ENCODE assay signal across 2 cellular contexts in the genomic region with DNA sequence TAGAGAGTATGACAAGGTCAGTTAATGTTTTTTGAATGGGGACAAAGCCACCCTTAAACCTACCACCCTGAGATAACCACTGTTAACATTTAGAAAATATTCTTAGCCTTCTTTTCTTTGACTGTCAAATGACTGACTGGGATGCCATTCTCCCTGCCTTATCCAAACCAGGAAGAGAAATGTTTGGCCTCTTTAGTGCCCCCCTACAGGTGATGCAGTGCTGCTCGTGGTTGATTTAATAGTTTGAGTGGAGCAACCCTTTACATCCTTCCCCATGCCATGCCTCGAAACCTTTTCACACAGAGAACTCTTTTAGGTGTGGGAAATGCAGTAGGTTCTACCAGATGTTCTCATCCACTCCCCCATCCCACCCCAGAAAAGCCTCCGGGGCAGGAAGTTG.
TF ChIP-seq lines count a peak whose summit lies in the region.

No MANE protein-coding gene starts in this region.

TF ChIP-seq in SK-N-SH treated with all-trans-retinoic acid at 6 μM for 48 hours, 23 proteins besides CTCF, POLR2A, EP300 and RAD21 (continued from another document):
- TF ChIP-seq, protein P1, sequence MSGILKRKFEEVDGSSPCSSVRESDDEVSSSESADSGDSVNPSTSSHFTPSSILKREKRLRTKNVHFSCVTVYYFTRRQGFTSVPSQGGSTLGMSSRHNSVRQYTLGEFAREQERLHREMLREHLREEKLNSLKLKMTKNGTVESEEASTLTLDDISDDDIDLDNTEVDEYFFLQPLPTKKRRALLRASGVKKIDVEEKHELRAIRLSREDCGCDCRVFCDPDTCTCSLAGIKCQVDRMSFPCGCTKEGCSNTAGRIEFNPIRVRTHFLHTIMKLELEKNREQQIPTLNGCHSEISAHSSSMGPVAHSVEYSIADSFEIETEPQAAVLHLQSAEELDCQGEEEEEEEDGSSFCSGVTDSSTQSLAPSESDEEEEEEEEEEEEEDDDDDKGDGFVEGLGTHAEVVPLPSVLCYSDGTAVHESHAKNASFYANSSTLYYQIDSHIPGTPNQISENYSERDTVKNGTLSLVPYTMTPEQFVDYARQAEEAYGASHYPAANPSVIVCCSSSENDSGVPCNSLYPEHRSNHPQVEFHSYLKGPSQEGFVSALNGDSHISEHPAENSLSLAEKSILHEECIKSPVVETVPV (CRISPR knock-in tag; IDR thresholded peaks at IDR 0.05), result no peak
- TF ChIP-seq ZNF8 (CRISPR knock-in tag; IDR thresholded peaks at IDR 0.05), result no peak
- no peak for TF ChIP-seq ZNF70 (CRISPR knock-in tag; IDR thresholded peaks at IDR 0.05)

TF ChIP-seq in WTC11, 78 proteins besides CTCF, POLR2A, EP300 and RAD21 (continued from another document):
- TF ChIP-seq, protein P2, sequence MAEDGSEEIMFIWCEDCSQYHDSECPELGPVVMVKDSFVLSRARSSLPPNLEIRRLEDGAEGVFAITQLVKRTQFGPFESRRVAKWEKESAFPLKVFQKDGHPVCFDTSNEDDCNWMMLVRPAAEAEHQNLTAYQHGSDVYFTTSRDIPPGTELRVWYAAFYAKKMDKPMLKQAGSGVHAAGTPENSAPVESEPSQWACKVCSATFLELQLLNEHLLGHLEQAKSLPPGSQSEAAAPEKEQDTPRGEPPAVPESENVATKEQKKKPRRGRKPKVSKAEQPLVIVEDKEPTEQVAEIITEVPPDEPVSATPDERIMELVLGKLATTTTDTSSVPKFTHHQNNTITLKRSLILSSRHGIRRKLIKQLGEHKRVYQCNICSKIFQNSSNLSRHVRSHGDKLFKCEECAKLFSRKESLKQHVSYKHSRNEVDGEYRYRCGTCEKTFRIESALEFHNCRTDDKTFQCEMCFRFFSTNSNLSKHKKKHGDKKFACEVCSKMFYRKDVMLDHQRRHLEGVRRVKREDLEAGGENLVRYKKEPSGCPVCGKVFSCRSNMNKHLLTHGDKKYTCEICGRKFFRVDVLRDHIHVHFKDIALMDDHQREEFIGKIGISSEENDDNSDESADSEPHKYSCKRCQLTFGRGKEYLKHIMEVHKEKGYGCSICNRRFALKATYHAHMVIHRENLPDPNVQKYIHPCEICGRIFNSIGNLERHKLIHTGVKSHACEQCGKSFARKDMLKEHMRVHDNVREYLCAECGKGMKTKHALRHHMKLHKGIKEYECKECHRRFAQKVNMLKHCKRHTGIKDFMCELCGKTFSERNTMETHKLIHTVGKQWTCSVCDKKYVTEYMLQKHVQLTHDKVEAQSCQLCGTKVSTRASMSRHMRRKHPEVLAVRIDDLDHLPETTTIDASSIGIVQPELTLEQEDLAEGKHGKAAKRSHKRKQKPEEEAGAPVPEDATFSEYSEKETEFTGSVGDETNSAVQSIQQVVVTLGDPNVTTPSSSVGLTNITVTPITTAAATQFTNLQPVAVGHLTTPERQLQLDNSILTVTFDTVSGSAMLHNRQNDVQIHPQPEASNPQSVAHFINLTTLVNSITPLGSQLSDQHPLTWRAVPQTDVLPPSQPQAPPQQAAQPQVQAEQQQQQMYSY (CRISPR knock-in tag; IDR thresholded peaks at IDR 0.05), result no peak
- TF ChIP-seq ZNF138 (CRISPR knock-in tag; conservative IDR thresholded peaks at IDR 0.05) (no peak), GRHL2 (CRISPR knock-in tag; IDR thresholded peaks at IDR 0.05; ENCODE audit: insufficient replicate concordance, severe bottlenecking) (no peak), ZNF121 (CRISPR knock-in tag; IDR thresholded peaks at IDR 0.05) (no peak), ZNF416 (CRISPR knock-in tag; IDR thresholded peaks at IDR 0.05) (no peak), ZNF396 (CRISPR knock-in tag; IDR thresholded peaks at IDR 0.05; ENCODE audit: borderline replicate concordance) (no peak), EMX1 (CRISPR knock-in tag; IDR thresholded peaks at IDR 0.05) (no peak), TP53 (CRISPR knock-in tag; IDR thresholded peaks at IDR 0.05) (no peak)
- TF ChIP-seq, protein P3, sequence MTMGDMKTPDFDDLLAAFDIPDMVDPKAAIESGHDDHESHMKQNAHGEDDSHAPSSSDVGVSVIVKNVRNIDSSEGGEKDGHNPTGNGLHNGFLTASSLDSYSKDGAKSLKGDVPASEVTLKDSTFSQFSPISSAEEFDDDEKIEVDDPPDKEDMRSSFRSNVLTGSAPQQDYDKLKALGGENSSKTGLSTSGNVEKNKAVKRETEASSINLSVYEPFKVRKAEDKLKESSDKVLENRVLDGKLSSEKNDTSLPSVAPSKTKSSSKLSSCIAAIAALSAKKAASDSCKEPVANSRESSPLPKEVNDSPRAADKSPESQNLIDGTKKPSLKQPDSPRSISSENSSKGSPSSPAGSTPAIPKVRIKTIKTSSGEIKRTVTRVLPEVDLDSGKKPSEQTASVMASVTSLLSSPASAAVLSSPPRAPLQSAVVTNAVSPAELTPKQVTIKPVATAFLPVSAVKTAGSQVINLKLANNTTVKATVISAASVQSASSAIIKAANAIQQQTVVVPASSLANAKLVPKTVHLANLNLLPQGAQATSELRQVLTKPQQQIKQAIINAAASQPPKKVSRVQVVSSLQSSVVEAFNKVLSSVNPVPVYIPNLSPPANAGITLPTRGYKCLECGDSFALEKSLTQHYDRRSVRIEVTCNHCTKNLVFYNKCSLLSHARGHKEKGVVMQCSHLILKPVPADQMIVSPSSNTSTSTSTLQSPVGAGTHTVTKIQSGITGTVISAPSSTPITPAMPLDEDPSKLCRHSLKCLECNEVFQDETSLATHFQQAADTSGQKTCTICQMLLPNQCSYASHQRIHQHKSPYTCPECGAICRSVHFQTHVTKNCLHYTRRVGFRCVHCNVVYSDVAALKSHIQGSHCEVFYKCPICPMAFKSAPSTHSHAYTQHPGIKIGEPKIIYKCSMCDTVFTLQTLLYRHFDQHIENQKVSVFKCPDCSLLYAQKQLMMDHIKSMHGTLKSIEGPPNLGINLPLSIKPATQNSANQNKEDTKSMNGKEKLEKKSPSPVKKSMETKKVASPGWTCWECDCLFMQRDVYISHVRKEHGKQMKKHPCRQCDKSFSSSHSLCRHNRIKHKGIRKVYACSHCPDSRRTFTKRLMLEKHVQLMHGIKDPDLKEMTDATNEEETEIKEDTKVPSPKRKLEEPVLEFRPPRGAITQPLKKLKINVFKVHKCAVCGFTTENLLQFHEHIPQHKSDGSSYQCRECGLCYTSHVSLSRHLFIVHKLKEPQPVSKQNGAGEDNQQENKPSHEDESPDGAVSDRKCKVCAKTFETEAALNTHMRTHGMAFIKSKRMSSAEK (CRISPR knock-in tag; IDR thresholded peaks at IDR 0.05; ENCODE audit: borderline replicate concordance), result no peak
- TF ChIP-seq, protein P4, sequence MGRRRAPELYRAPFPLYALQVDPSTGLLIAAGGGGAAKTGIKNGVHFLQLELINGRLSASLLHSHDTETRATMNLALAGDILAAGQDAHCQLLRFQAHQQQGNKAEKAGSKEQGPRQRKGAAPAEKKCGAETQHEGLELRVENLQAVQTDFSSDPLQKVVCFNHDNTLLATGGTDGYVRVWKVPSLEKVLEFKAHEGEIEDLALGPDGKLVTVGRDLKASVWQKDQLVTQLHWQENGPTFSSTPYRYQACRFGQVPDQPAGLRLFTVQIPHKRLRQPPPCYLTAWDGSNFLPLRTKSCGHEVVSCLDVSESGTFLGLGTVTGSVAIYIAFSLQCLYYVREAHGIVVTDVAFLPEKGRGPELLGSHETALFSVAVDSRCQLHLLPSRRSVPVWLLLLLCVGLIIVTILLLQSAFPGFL (CRISPR knock-in tag; IDR thresholded peaks at IDR 0.05; ENCODE audit: borderline replicate concordance), result no peak
- TF ChIP-seq, protein P5, sequence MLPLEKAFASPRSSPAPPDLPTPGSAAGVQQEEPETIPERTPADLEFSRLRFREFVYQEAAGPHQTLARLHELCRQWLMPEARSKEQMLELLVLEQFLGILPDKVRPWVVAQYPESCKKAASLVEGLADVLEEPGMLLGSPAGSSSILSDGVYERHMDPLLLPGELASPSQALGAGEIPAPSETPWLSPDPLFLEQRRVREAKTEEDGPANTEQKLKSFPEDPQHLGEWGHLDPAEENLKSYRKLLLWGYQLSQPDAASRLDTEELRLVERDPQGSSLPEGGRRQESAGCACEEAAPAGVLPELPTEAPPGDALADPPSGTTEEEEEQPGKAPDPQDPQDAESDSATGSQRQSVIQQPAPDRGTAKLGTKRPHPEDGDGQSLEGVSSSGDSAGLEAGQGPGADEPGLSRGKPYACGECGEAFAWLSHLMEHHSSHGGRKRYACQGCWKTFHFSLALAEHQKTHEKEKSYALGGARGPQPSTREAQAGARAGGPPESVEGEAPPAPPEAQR (CRISPR knock-in tag; IDR thresholded peaks at IDR 0.05), result no peak
- TF ChIP-seq, protein P6, sequence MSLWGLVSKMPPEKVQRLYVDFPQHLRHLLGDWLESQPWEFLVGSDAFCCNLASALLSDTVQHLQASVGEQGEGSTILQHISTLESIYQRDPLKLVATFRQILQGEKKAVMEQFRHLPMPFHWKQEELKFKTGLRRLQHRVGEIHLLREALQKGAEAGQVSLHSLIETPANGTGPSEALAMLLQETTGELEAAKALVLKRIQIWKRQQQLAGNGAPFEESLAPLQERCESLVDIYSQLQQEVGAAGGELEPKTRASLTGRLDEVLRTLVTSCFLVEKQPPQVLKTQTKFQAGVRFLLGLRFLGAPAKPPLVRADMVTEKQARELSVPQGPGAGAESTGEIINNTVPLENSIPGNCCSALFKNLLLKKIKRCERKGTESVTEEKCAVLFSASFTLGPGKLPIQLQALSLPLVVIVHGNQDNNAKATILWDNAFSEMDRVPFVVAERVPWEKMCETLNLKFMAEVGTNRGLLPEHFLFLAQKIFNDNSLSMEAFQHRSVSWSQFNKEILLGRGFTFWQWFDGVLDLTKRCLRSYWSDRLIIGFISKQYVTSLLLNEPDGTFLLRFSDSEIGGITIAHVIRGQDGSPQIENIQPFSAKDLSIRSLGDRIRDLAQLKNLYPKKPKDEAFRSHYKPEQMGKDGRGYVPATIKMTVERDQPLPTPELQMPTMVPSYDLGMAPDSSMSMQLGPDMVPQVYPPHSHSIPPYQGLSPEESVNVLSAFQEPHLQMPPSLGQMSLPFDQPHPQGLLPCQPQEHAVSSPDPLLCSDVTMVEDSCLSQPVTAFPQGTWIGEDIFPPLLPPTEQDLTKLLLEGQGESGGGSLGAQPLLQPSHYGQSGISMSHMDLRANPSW (CRISPR knock-in tag; conservative IDR thresholded peaks at IDR 0.05; ENCODE audit: low read depth), result no peak
- TF ChIP-seq, protein P7, sequence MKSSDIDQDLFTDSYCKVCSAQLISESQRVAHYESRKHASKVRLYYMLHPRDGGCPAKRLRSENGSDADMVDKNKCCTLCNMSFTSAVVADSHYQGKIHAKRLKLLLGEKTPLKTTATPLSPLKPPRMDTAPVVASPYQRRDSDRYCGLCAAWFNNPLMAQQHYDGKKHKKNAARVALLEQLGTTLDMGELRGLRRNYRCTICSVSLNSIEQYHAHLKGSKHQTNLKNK (CRISPR knock-in tag; IDR thresholded peaks at IDR 0.05), result no peak
- TF ChIP-seq, protein P8, sequence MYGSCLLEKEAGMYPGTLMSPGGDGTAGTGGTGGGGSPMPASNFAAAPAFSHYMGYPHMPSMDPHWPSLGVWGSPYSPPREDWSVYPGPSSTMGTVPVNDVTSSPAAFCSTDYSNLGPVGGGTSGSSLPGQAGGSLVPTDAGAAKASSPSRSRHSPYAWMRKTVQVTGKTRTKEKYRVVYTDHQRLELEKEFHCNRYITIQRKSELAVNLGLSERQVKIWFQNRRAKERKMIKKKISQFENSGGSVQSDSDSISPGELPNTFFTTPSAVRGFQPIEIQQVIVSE (CRISPR knock-in tag; IDR thresholded peaks at IDR 0.05; ENCODE audit: borderline replicate concordance), result no peak
